8 cellular contexts compared by ENCODE assay signal in genomic region chr17:42016411-42016831, GRCh38. TPM values are rescaled to one million over a fixed set of nuclear protein-coding genes. Genes with fewer than 3 reads are reported as not detected.
A peak's percentile ranks its signal among the peaks of the same experiment; 100 is the strongest.
DNase-seq lines count a peak whose midpoint lies in the region; ATAC-seq, FAIRE-seq and TF ChIP-seq lines count a peak whose summit lies in the region.

No MANE protein-coding gene starts in this region.

- H3K4me2 ChIP-seq in KMS-11 (peak overlapping the region; percentile 89), keratinocyte (ENCODE audit: control insufficient read depth, extremely low read depth, insufficient read depth, low read depth, low read length) (peak overlapping the region; percentile 89)

- H3K9ac ChIP-seq in KMS-11 (peak overlapping the region; percentile 87), keratinocyte (ENCODE audit: control insufficient read depth, extremely low read depth, insufficient read depth, low read length) (peak overlapping the region; percentile 95)

- no peak for FAIRE-seq in keratinocyte (lab: Jason Lieb, UNC)

- H3K27me3 ChIP-seq in CD4-positive, CD25-positive, alpha-beta regulatory T cell (ENCODE audit: control insufficient read depth, insufficient read depth, low read length) = no peaks in the 10 kb centered on the region
- no peaks in the 10 kb centered on the region for H3K27me3 ChIP-seq in KMS-11 (ENCODE audit: insufficient read depth, low read depth)
- no peaks in the 10 kb centered on the region for H3K27me3 ChIP-seq in adrenal gland
- no peaks in the 10 kb centered on the region for H3K27me3 ChIP-seq in keratinocyte (ENCODE audit: control insufficient read depth, extremely low read depth, insufficient read depth, low read length)

- H3K4me3 ChIP-seq in CD4-positive, CD25-positive, alpha-beta regulatory T cell (ENCODE audit: low read depth, low read length) = peak overlapping the region; percentile 97
- H3K4me3 ChIP-seq in KMS-11 (IDR thresholded peaks at IDR 0.05; ENCODE audit: insufficient read depth, low read depth, low read length) (no peak overlapping the region), adrenal gland (peak overlapping the region; percentile 36 to 96 (median 90)), keratinocyte (ENCODE audit: control insufficient read depth in 2 of 3, extremely low read depth in 1 of 3, insufficient read depth in 2 of 3, low read depth in 1 of 3, low read length in 3 of 3) (peak overlapping the region; percentile 69 to 94 (median 82))

- peaks cover 2% of the 10 kb centered on the region for H3K36me3 ChIP-seq in CD4-positive, CD25-positive, alpha-beta regulatory T cell (ENCODE audit: control insufficient read depth, insufficient read depth, low read length)
- H3K36me3 ChIP-seq in KMS-11 (ENCODE audit: insufficient read depth) (no peaks in the 10 kb centered on the region), adrenal gland (replicated peaks in 1 of 2) (no peaks in the 10 kb centered on the region), keratinocyte (ENCODE audit: control insufficient read depth in 2 of 2, extremely low read depth in 1 of 2, insufficient read depth in 2 of 2, low read length in 2 of 2) (peaks cover 0 to 6% of the 10 kb centered on the region in 2 experiments)

- no peak for TF ChIP-seq CTCF in KMS-11 (conservative IDR thresholded peaks at IDR 0.05; ENCODE audit: low read depth, low read length)
- TF ChIP-seq CTCF in adrenal gland (IDR thresholded peaks at IDR 0.05) = no peak
- TF ChIP-seq CTCF in keratinocyte (optimal IDR thresholded peaks at IDR 0.05 in 1 of 3, IDR thresholded peaks at IDR 0.05 in 1 of 3, conservative IDR thresholded peaks at IDR 0.05 in 1 of 3; ENCODE audit: extremely low read depth in 1 of 3, insufficient read depth in 2 of 3, low read length in 3 of 3) = no peak

- no peaks in the 10 kb centered on the region for H3K9me1 ChIP-seq in keratinocyte (ENCODE audit: control insufficient read depth, extremely low read depth, insufficient read depth, low read length)

- intact Hi-C loops in adrenal gland (cut with DNase I) = no loop called here

- no peaks in the 10 kb centered on the region for H3K9me3 Mint-ChIP-seq in CD4-positive, CD25-positive, alpha-beta regulatory T cell
- H3K9me3 Mint-ChIP-seq in stimulated activated naive CD8-positive, alpha-beta T cell treated with anti-CD3 and anti-CD28 coated beads, Interleukin-15, Interleukin-2, amounts not matched to agents 100 ng/mL and 50 ng/mL, for 24 hours = peaks cover 4% of the 10 kb centered on the region

- H3K4me1 ChIP-seq in CD4-positive, CD25-positive, alpha-beta regulatory T cell (ENCODE audit: control insufficient read depth, insufficient read depth, low read length, poor library complexity, severe bottlenecking) = peaks cover 53% of the 10 kb centered on the region
- H3K4me1 ChIP-seq in KMS-11 (ENCODE audit: low read depth, poor library complexity, severe bottlenecking) (peaks cover 47% of the 10 kb centered on the region), adrenal gland (replicated peaks in 1 of 2) (peaks cover 16 to 67% of the 10 kb centered on the region in 2 donors), keratinocyte (ENCODE audit: control insufficient read depth, extremely low read depth, insufficient read depth, low read length) (peaks cover 33% of the 10 kb centered on the region)

- H2AFZ ChIP-seq in KMS-11 (ENCODE audit: low read depth) (peak overlapping the region; percentile 75; the same call in 1 of the 2 replicates), keratinocyte (ENCODE audit: control insufficient read depth, low read length) (no peak overlapping the region)

- WGBS in adrenal gland, 4 donors = 2 to 4% (median 4%) methylated on average over 12 of the region's 12 CpGs

- no peak for TF ChIP-seq POLR2A in adrenal gland (IDR thresholded peaks at IDR 0.05)

- peak overlapping the region; percentile 99 to 100 (median 100) for H3K4me3 Mint-ChIP-seq in CD4-positive, CD25-positive, alpha-beta regulatory T cell
- H3K4me3 Mint-ChIP-seq in stimulated activated naive CD8-positive, alpha-beta T cell treated with anti-CD3 and anti-CD28 coated beads, Interleukin-15, Interleukin-2, amounts not matched to agents 100 ng/mL and 50 ng/mL, for 24 hours = peak overlapping the region; percentile 92

- no peaks in the 10 kb centered on the region for H3K36me3 Mint-ChIP-seq in CD4-positive, CD25-positive, alpha-beta regulatory T cell
- peaks cover 16% of the 10 kb centered on the region for H3K36me3 Mint-ChIP-seq in stimulated activated naive CD8-positive, alpha-beta T cell treated with anti-CD3 and anti-CD28 coated beads, Interleukin-15, Interleukin-2, amounts not matched to agents 100 ng/mL and 50 ng/mL, for 24 hours (ENCODE audit: low read depth)

- no peaks in the 10 kb centered on the region for H3K9me3 ChIP-seq in CD4-positive, CD25-positive, alpha-beta regulatory T cell (ENCODE audit: control insufficient read depth in 2 of 2, low read length in 2 of 2)
- H3K9me3 ChIP-seq in adrenal gland (replicated peaks in 1 of 3) = no peaks in the 10 kb centered on the region
- H3K9me3 ChIP-seq in keratinocyte (ENCODE audit: control insufficient read depth, low read depth, low read length) = no peaks in the 10 kb centered on the region

- H3K27ac ChIP-seq in CD4-positive, CD25-positive, alpha-beta regulatory T cell (ENCODE audit: insufficient read depth, low read length, poor library complexity, severe bottlenecking) = peak overlapping the region; percentile 91
- peak overlapping the region; percentile 68 for H3K27ac ChIP-seq in KMS-11
- peak overlapping the region; percentile 62 to 98 (median 89) for H3K27ac ChIP-seq in adrenal gland
- peak overlapping the region; percentile 82 for H3K27ac ChIP-seq in keratinocyte (ENCODE audit: control insufficient read depth, insufficient read depth, low read length)

- peaks cover 6% of the 10 kb centered on the region for H3K27me3 Mint-ChIP-seq in CD4-positive, CD25-positive, alpha-beta regulatory T cell
- H3K27me3 Mint-ChIP-seq in stimulated activated naive CD8-positive, alpha-beta T cell treated with anti-CD3 and anti-CD28 coated beads, Interleukin-15, Interleukin-2, amounts not matched to agents 100 ng/mL and 50 ng/mL, for 24 hours = no peaks in the 10 kb centered on the region

- peaks cover 17 to 82% (median 59%) of the 10 kb centered on the region in 4 donors for H3K4me1 Mint-ChIP-seq in CD4-positive, CD25-positive, alpha-beta regulatory T cell
- H3K4me1 Mint-ChIP-seq in stimulated activated naive CD8-positive, alpha-beta T cell treated with anti-CD3 and anti-CD28 coated beads, Interleukin-15, Interleukin-2, amounts not matched to agents 100 ng/mL and 50 ng/mL, for 24 hours (ENCODE audit: low read depth) = peaks cover 70% of the 10 kb centered on the region

- no peak for ATAC-seq in CD4-positive, CD25-positive, alpha-beta regulatory T cell (ENCODE audit: low read depth in 2 of 2)
- ATAC-seq in GM21360 (IDR thresholded peaks at IDR 0.05; ENCODE audit: unreplicated experiment) (no peak), GM18861 (IDR thresholded peaks at IDR 0.05; ENCODE audit: unreplicated experiment) (no peak), GM21737 (IDR thresholded peaks at IDR 0.05; ENCODE audit: unreplicated experiment) (no peak)

- H4K20me1 ChIP-seq in KMS-11 (ENCODE audit: insufficient read depth) (peaks cover 4% of the 10 kb centered on the region; the same call in 1 of the 2 replicates), keratinocyte (ENCODE audit: control insufficient read depth, extremely low read depth, insufficient read depth, low read length) (no peaks in the 10 kb centered on the region)

- H3K79me2 ChIP-seq in KMS-11 (ENCODE audit: insufficient read depth, low read depth) (peaks cover 72% of the 10 kb centered on the region), keratinocyte (ENCODE audit: control insufficient read depth, insufficient read depth, low read length) (peaks cover 71% of the 10 kb centered on the region)

- H3K27ac Mint-ChIP-seq in CD4-positive, CD25-positive, alpha-beta regulatory T cell = peak overlapping the region; percentile 100
- peak overlapping the region; percentile 92 for H3K27ac Mint-ChIP-seq in stimulated activated naive CD8-positive, alpha-beta T cell treated with anti-CD3 and anti-CD28 coated beads, Interleukin-15, Interleukin-2, amounts not matched to agents 100 ng/mL and 50 ng/mL, for 24 hours

- dilution Hi-C loops in keratinocyte (cut with MboI; ENCODE audit: extremely low pct_ligation_motif_present, low sequenced_read_pairs) = no loop called here

- DNase-seq in CD4-positive, CD25-positive, alpha-beta regulatory T cell = peak in 2 of 3 donors; percentile 15 to 35
- DNase-seq in adrenal gland (peak in 3 of 7 donors; percentile 25 to 33 (median 28)), keratinocyte (ENCODE audit: low read depth, low spot score) (no peak)

RNA-seq across cellular contexts. Expression of gene DNAJC7, which starts 0.8 kb away (rescaled TPM):
- total RNA-seq in CD4-positive, CD25-positive, alpha-beta regulatory T cell = 149 TPM
- polyA plus RNA-seq in CD4-positive, CD25-positive, alpha-beta regulatory T cell = 10 to 100 TPM; 53.3 to 80.7 (median 67.2) TPM
- 10 to 100 TPM; 44.4 to 94.5 (median 65.7) TPM for total RNA-seq in adrenal gland
- polyA plus RNA-seq in adrenal gland = 100 to 1,000 TPM; 102 to 148 (median 134) TPM
- polyA plus RNA-seq in keratinocyte = 55.3 to 82.5 TPM (median 67.4 TPM) in 3 replicates
- 195 TPM for polyA plus RNA-seq in keratinocyte (2011; ENCODE audit: low read depth)
- polyA plus RNA-seq in keratinocyte (2011; cell fraction: cytosol; rRNA removed) = 50.6 and 77.0 TPM in 2 replicates
- polyA plus RNA-seq in keratinocyte (2011; cell fraction: nucleus; rRNA removed) = 74.6 and 78.8 TPM in 2 replicates
- 72.6 and 92.5 TPM in 2 replicates for polyA plus RNA-seq in keratinocyte (2012; ENCODE audit: low replicate concordance)
- 31.4 to 55.8 TPM (median 38.0 TPM) in 3 replicates for polyA minus RNA-seq in keratinocyte
- 42.0 TPM for polyA minus RNA-seq in keratinocyte (2011; cell fraction: cytosol; rRNA and poly(A)+ RNA removed)
- 29.0 and 56.4 TPM in 2 replicates for polyA minus RNA-seq in keratinocyte (2011; cell fraction: nucleus; rRNA and poly(A)+ RNA removed)

RNA-seq across cellular contexts. Expression of gene NKIRAS2, which starts 3.5 kb away (rescaled TPM):
- 14.6 TPM for total RNA-seq in CD4-positive, CD25-positive, alpha-beta regulatory T cell
- polyA plus RNA-seq in CD4-positive, CD25-positive, alpha-beta regulatory T cell = 10 to 100 TPM; 21.8 to 25.8 (median 23.0) TPM
- total RNA-seq in adrenal gland = 10 to 100 TPM; 22.9 to 38.8 (median 25.9) TPM
- polyA plus RNA-seq in adrenal gland (10 to 100 TPM; 23.1 to 31.9 (median 31.4) TPM), keratinocyte (24.7 to 35.2 TPM (median 26.3 TPM) in 3 replicates)
- 11.6 TPM for polyA plus RNA-seq in keratinocyte (2011; ENCODE audit: low read depth)
- polyA plus RNA-seq in keratinocyte (2011; cell fraction: cytosol; rRNA removed) = 32.6 and 39.7 TPM in 2 replicates
- polyA plus RNA-seq in keratinocyte (2011; cell fraction: nucleus; rRNA removed) = 26.4 and 27.6 TPM in 2 replicates
- polyA plus RNA-seq in keratinocyte (2012; ENCODE audit: low replicate concordance) = 20.7 and 22.7 TPM in 2 replicates
- 22.1 to 35.2 TPM (median 22.9 TPM) in 3 replicates for polyA minus RNA-seq in keratinocyte
- 29.9 TPM for polyA minus RNA-seq in keratinocyte (2011; cell fraction: cytosol; rRNA and poly(A)+ RNA removed)
- 7.4 and 11.2 TPM in 2 replicates for polyA minus RNA-seq in keratinocyte (2011; cell fraction: nucleus; rRNA and poly(A)+ RNA removed)

RNA-seq across cellular contexts. Expression of gene C17orf113, which starts 34.0 kb away (rescaled TPM):
- total RNA-seq in CD4-positive, CD25-positive, alpha-beta regulatory T cell = 0.27 TPM
- polyA plus RNA-seq in CD4-positive, CD25-positive, alpha-beta regulatory T cell = under 1 TPM; 0.09 to 0.46 (median 0.38) TPM
- total RNA-seq in adrenal gland = 1 to 10 TPM in 1 of 8 donors, under 1 TPM in 7; 0.14 to 1.1 (median 0.60) TPM
- polyA plus RNA-seq in adrenal gland = under 1 TPM; 0.20 to 0.72 (median 0.34) TPM
- polyA plus RNA-seq in keratinocyte = 0.06 to 0.26 TPM (median 0.12 TPM) in 3 replicates
- not detected for polyA plus RNA-seq in keratinocyte (2011; ENCODE audit: low read depth)
- polyA plus RNA-seq in keratinocyte (2011; cell fraction: cytosol; rRNA removed) = 0.09 and 0.10 TPM in 2 replicates
- polyA plus RNA-seq in keratinocyte (2011; cell fraction: nucleus; rRNA removed) = 0.46 and 0.65 TPM in 2 replicates
- polyA plus RNA-seq in keratinocyte (2012; ENCODE audit: low replicate concordance) = 0.13 and 0.35 TPM in 2 replicates
- polyA minus RNA-seq in keratinocyte = 0.10 to 0.16 TPM in 2 of 3 replicates, not detected in the other
- polyA minus RNA-seq in keratinocyte (2011; cell fraction: cytosol; rRNA and poly(A)+ RNA removed) = not detected
- 0.21 and 0.54 TPM in 2 replicates for polyA minus RNA-seq in keratinocyte (2011; cell fraction: nucleus; rRNA and poly(A)+ RNA removed)

RNA-seq across cellular contexts. Expression of gene CNP, which starts 49.8 kb away (rescaled TPM):
- 27.7 TPM for total RNA-seq in CD4-positive, CD25-positive, alpha-beta regulatory T cell
- polyA plus RNA-seq in CD4-positive, CD25-positive, alpha-beta regulatory T cell = 10 to 100 TPM; 26.9 to 44.3 (median 34.1) TPM
- total RNA-seq in adrenal gland = 10 to 100 TPM; 60.6 to 78.5 (median 72.0) TPM
- 10 to 100 TPM; 27.9 to 44.6 (median 34.2) TPM for polyA plus RNA-seq in adrenal gland
- 32.4 to 37.8 TPM (median 37.2 TPM) in 3 replicates for polyA plus RNA-seq in keratinocyte
- polyA plus RNA-seq in keratinocyte (2011; ENCODE audit: low read depth) = 20.2 TPM
- polyA plus RNA-seq in keratinocyte (2011; cell fraction: cytosol; rRNA removed) = 21.6 and 35.4 TPM in 2 replicates
- polyA plus RNA-seq in keratinocyte (2011; cell fraction: nucleus; rRNA removed) = 24.5 and 34.5 TPM in 2 replicates
- 18.9 and 48.6 TPM in 2 replicates for polyA plus RNA-seq in keratinocyte (2012; ENCODE audit: low replicate concordance)
- 76.8 to 188 TPM (median 114 TPM) in 3 replicates for polyA minus RNA-seq in keratinocyte
- polyA minus RNA-seq in keratinocyte (2011; cell fraction: cytosol; rRNA and poly(A)+ RNA removed) = 68.3 TPM
- polyA minus RNA-seq in keratinocyte (2011; cell fraction: nucleus; rRNA and poly(A)+ RNA removed) = 22.4 and 60.7 TPM in 2 replicates
